11 cellular contexts compared by ENCODE assay signal in the genomic region with DNA sequence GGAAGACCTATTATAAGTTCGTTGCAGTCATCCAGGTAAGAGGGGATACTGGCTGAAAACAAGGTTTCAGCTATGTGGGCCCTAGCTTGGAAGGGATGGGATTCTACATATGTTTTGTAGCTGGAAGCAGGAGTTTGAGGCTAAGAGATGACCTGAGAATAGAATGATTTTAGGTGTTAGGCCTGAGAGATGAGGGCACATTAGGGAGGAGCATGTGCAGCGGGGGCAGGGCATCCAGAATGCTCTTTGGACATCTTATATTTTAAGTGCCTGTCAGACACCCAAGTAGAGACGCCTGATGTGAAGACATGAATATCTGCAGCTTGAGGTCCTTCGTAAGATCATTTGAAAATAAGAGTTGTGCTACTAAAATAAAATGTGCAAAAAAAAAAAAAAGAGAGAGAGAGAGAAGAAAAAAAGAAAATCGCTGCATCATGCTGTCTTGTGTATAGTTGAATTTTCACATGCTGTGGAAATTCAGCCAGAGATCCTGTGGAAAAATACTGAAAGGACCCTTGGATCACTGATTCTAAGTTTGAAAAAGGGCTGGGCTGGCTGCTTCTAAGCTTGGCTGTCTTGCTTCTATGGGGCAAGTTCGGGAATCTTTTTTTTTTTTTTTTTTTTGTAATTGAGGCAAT.
DNase-seq lines count a peak whose midpoint lies in the region; ATAC-seq and TF ChIP-seq lines count a peak whose summit lies in the region.
"Had no signal": no experiment of that assay in that cellular context is flagged by ENCODE, and none has a peak within 500 bp of the region (broad histone marks: within the 10 kb centered on the region; RNA-seq: fewer than 3 reads in every experiment).

No MANE protein-coding gene starts in this region.

- H4K20me1 ChIP-seq in OCI-LY7 (ENCODE audit: insufficient read depth, low read length): no peaks in the 10 kb centered on the region

- CTCF ChIA-PET in CD8-positive, alpha-beta T cell (lab: Charles Lee): interaction anchor here (0.5 to 2.7 kb wide), 9 partner anchors 9 to 340 kb away, joined by 3 to 13 read pairs (median 4); a partner anchor contains a TSS
- CTCF ChIA-PET in OCI-LY7 (lab: Charles Lee; ENCODE audit: unreplicated experiment): no interaction called here

- H2AFZ ChIP-seq in OCI-LY7 (ENCODE audit: low read length): no peak overlapping the region

- peak overlapping the region; percentile 80 for H3K27ac ChIP-seq in CD8-positive, alpha-beta T cell (ENCODE audit: low read depth, low read length)
- no peak overlapping the region for H3K27ac ChIP-seq in OCI-LY7 (ENCODE audit: low read depth, low read length, poor library complexity, severe bottlenecking)
- H3K27ac ChIP-seq: pancreas had no signal

- peak overlapping the region; percentile 61 for H3K4me3 ChIP-seq in CD8-positive, alpha-beta T cell (ENCODE audit: low read depth, low read length)
- no peak overlapping the region for H3K4me3 ChIP-seq in OCI-LY7 (ENCODE audit: low read depth, low read length, poor library complexity, severe bottlenecking)
- H3K4me3 ChIP-seq: pancreas had no signal

- peak overlapping the region; percentile 85 for H3K4me3 Mint-ChIP-seq in CD8-positive, alpha-beta T cell
- peak overlapping the region; percentile 86 for H3K4me3 Mint-ChIP-seq in central memory CD8-positive, alpha-beta T cell
- H3K4me3 Mint-ChIP-seq in naive B cell: peak overlapping the region in 2 of 8 donors; percentile 34 to 62

- H3K9me3 ChIP-seq in CD8-positive, alpha-beta T cell (ENCODE audit: low read length): no peaks in the 10 kb centered on the region
- H3K9me3 ChIP-seq in OCI-LY7 (ENCODE audit: low read length): no peaks in the 10 kb centered on the region
- H3K9me3 ChIP-seq: pancreas had no signal

- peaks cover 96% of the 10 kb centered on the region for H3K4me1 ChIP-seq in CD8-positive, alpha-beta T cell (ENCODE audit: insufficient read depth, low read length)
- peaks cover 12% of the 10 kb centered on the region for H3K4me1 ChIP-seq in OCI-LY7 (ENCODE audit: insufficient read depth, low read length, poor library complexity, severe bottlenecking)
- H3K4me1 ChIP-seq: pancreas had no signal

- peaks cover 91% of the 10 kb centered on the region for H3K4me1 Mint-ChIP-seq in CD8-positive, alpha-beta T cell (ENCODE audit: low read depth)
- H3K4me1 Mint-ChIP-seq in central memory CD8-positive, alpha-beta T cell: peaks cover 89% of the 10 kb centered on the region
- H3K4me1 Mint-ChIP-seq in naive B cell: peaks cover 29 to 51% (median 39%) of the 10 kb centered on the region in 3 donors

- H3K9me2 ChIP-seq in OCI-LY7 (ENCODE audit: insufficient read depth, low read length): no peaks in the 10 kb centered on the region

- no peaks in the 10 kb centered on the region for H3K36me3 ChIP-seq in CD8-positive, alpha-beta T cell (ENCODE audit: insufficient read depth, low read length)
- no peaks in the 10 kb centered on the region for H3K36me3 ChIP-seq in OCI-LY7 (ENCODE audit: insufficient read depth, low read length)
- H3K36me3 ChIP-seq: pancreas had no signal

- no peaks in the 10 kb centered on the region for H3K27me3 ChIP-seq in CD8-positive, alpha-beta T cell (ENCODE audit: insufficient read depth, low read length)
- H3K27me3 ChIP-seq: pancreas had no signal

- H3K27ac Mint-ChIP-seq in CD8-positive, alpha-beta T cell: peak overlapping the region; percentile 99
- peak overlapping the region; percentile 98 for H3K27ac Mint-ChIP-seq in central memory CD8-positive, alpha-beta T cell (ENCODE audit: low read depth)
- H3K27ac Mint-ChIP-seq in naive B cell: peak overlapping the region in 5 of 6 donors; percentile 8 to 76 (median 56)

- POLR2A ChIA-PET in CD8-positive, alpha-beta T cell (lab: Charles Lee): interaction anchor here (0.7 to 3.1 kb wide), 18 partner anchors 9 to 341 kb away, joined by 3 to 21 read pairs (median 4); no protein-coding TSS in a partner anchor
- POLR2A ChIA-PET in OCI-LY7 (lab: Charles Lee): interaction anchor here (0.6 kb wide), 2 partner anchors 39 to 1537 kb away, joined by 3 read pairs; no protein-coding TSS in a partner anchor

- intact Hi-C loops in CD8-positive, alpha-beta T cell (cut with DNase I, micrococcal nuclease): loop anchor here (2.0 to 10.0 kb wide), 7 partner anchors 21 to 573 kb away; a partner anchor contains a TSS
- intact Hi-C loops in OCI-LY7 (cut with micrococcal nuclease; ENCODE audit: unreplicated experiment): no loop called here

- peak overlapping the region; percentile 39; the same call in 1 of the 2 replicates for H3K4me2 ChIP-seq in OCI-LY7 (ENCODE audit: low read length)

- H3K27me3 Mint-ChIP-seq in CD8-positive, alpha-beta T cell (ENCODE audit: low read depth): no peaks in the 10 kb centered on the region
- no peaks in the 10 kb centered on the region for H3K27me3 Mint-ChIP-seq in central memory CD8-positive, alpha-beta T cell
- H3K27me3 Mint-ChIP-seq in naive B cell: peaks cover 5 to 8% (median 8%) of the 10 kb centered on the region in 3 donors

- no peak for TF ChIP-seq CTCF in CD8-positive, alpha-beta T cell (IDR thresholded peaks at IDR 0.05)
- TF ChIP-seq CTCF in OCI-LY7 (conservative IDR thresholded peaks at IDR 0.05; ENCODE audit: low read length): no peak

- no peaks in the 10 kb centered on the region for H3K9me3 Mint-ChIP-seq in CD8-positive, alpha-beta T cell
- no peaks in the 10 kb centered on the region for H3K9me3 Mint-ChIP-seq in central memory CD8-positive, alpha-beta T cell
- peaks cover 0 to 10% (median 0%) of the 10 kb centered on the region in 7 donors for H3K9me3 Mint-ChIP-seq in naive B cell

- no peak for ATAC-seq in CD8-positive, alpha-beta T cell
- no peak for ATAC-seq in central memory CD8-positive, alpha-beta T cell (replicated peaks; ENCODE audit: extremely low read depth, poor library complexity, severe bottlenecking)
- ATAC-seq in naive B cell (ENCODE audit: low read depth in 2 of 2) (no peak), HG02885 (IDR thresholded peaks at IDR 0.05; ENCODE audit: poor library complexity, unreplicated experiment) (no peak)

- no TSS peak for BruUV-seq in OCI-LY7 (replicated peaks; lab: Mats Ljungman, UMichigan)

- peaks cover 18% of the 10 kb centered on the region for H3K36me3 Mint-ChIP-seq in CD8-positive, alpha-beta T cell
- H3K36me3 Mint-ChIP-seq in central memory CD8-positive, alpha-beta T cell (ENCODE audit: insufficient read depth): peaks cover 7% of the 10 kb centered on the region
- peaks cover 8 to 12% of the 10 kb centered on the region in 2 donors for H3K36me3 Mint-ChIP-seq in naive B cell

- H3K79me2 ChIP-seq in OCI-LY7 (ENCODE audit: insufficient read depth, low read depth, low read length): no peaks in the 10 kb centered on the region

- DNase-seq in CD8-positive, alpha-beta T cell: no peak
- DNase-seq in OCI-LY7 (ENCODE audit: low spot score): no peak
- DNase-seq in central memory CD8-positive, alpha-beta T cell (ENCODE audit: low spot score in 2 of 2): no peak
- no peak for DNase-seq in naive B cell
- DNase-seq in HT-29 (ENCODE audit: low spot score): no peak
- DNase-seq in LoVo (ENCODE audit: low spot score): no peak
- DNase-seq in SW 1271 (lab: John Stamatoyannopoulos, UW): no peak
- DNase-seq: activated gamma-delta T cell, NCI-H510A, pancreas had no signal
